20 cellular contexts compared by ENCODE assay signal in genomic region chr7:159036916-159037605, GRCh38.
DNase-seq lines count a peak whose midpoint lies in the region; ATAC-seq and TF ChIP-seq lines count a peak whose summit lies in the region.
"Had no signal": no experiment of that assay in that cellular context is flagged by ENCODE, and none has a peak within 500 bp of the region (broad histone marks: within the 10 kb centered on the region; RNA-seq: fewer than 3 reads in every experiment).

No MANE protein-coding gene starts in this region.

- H4K20me1 ChIP-seq in GM23338 (replicated peaks; ENCODE audit: insufficient read depth): no peaks in the 10 kb centered on the region

- no peaks in the 10 kb centered on the region for H3K9me2 ChIP-seq in GM23338 (ENCODE audit: insufficient read depth)

- H3K9me3 ChIP-seq in mucosa of descending colon: no peaks in the 10 kb centered on the region

- H3K27me3 Mint-ChIP-seq in GM23338 (ENCODE audit: insufficient read depth, low read depth, poor library complexity): no peaks in the 10 kb centered on the region
- peaks cover 0 to 43% of the 10 kb centered on the region in 2 donors for H3K27me3 Mint-ChIP-seq in effector memory CD8-positive, alpha-beta T cell

- ATAC-seq in GM23338 (peak; percentile 75), mucosa of descending colon (peak; percentile 58)
- ATAC-seq in effector memory CD8-positive, alpha-beta T cell (replicated peaks): no peak
- ATAC-seq: activated naive CD4-positive, alpha-beta T cell treated with anti-CD3 and anti-CD28 coated beads, Interleukin-2, amount 50 U/mL, for 72 hours; naive thymus-derived CD4-positive, alpha-beta T cell had no signal

- H3K4me1 ChIP-seq in GM23338 (ENCODE audit: insufficient read depth) (no peaks in the 10 kb centered on the region), mucosa of descending colon (ENCODE audit: low read depth) (peaks cover 11% of the 10 kb centered on the region)

- no peak overlapping the region for H3K27ac ChIP-seq in GM23338 (ENCODE audit: low read depth)
- H3K27ac ChIP-seq: 22Rv1, PC-9, SK-N-MC had no signal

- H3K36me3 ChIP-seq in GM23338 (ENCODE audit: insufficient read depth) (no peaks in the 10 kb centered on the region), mucosa of descending colon (ENCODE audit: low read depth) (no peaks in the 10 kb centered on the region)

- H3K4me1 Mint-ChIP-seq in GM23338: no peaks in the 10 kb centered on the region; the same call in 2 of the 3 replicates
- no peaks in the 10 kb centered on the region for H3K4me1 Mint-ChIP-seq in effector memory CD8-positive, alpha-beta T cell (ENCODE audit: low read depth in 2 of 2)

- no peak overlapping the region for H3K4me2 ChIP-seq in GM23338
- H3K4me2 ChIP-seq: PC-9 had no signal

- DNase-seq in DMS153 (lab: John Stamatoyannopoulos, UW) (peak; percentile 17), DMS153 treated with DMSO at 0.1 percent for 48 hours (lab: John Stamatoyannopoulos, UW; ENCODE audit: unreplicated experiment) (no peak), GM23338 (ENCODE audit: low spot score) (peak; percentile 33), mucosa of descending colon (no peak), NCI-H2081 (lab: John Stamatoyannopoulos, UW) (no peak), HT-29 (ENCODE audit: low spot score) (no peak)
- DNase-seq in activated CD8-positive, alpha-beta memory T cell treated with anti-CD3 and anti-CD28 coated beads, Interleukin-2, amount 50 U/mL, for 48 hours: peak; percentile 41
- DNase-seq in effector memory CD8-positive, alpha-beta T cell: no peak
- DNase-seq: activated CD4-positive, alpha-beta T cell treated with anti-CD3 and anti-CD28 coated beads for 4 hours; activated T-cell treated with anti-CD3 and anti-CD28 coated beads, Interleukin-2, amount 50 U/mL, for 1 hour; HCEC 1CT; naive thymus-derived CD4-positive, alpha-beta T cell; NCI-H1436 treated with DMSO at 0.1 percent for 48 hours; NCI-H510A; PC-9; trophoblast cell had no signal

- intact Hi-C loops in mucosa of descending colon (cut with DNase I, micrococcal nuclease): no loop called here

- no peaks in the 10 kb centered on the region for H3F3A ChIP-seq in GM23338 (replicated peaks; ENCODE audit: low read depth)

- H3K4me3 ChIP-seq in GM23338 (no peak overlapping the region), mucosa of descending colon (no peak overlapping the region)
- H3K4me3 ChIP-seq: lung, PC-9, SK-N-MC had no signal

- peaks cover 3% of the 10 kb centered on the region; the same call in 2 of the 3 replicates for H3K36me3 Mint-ChIP-seq in GM23338 (ENCODE audit: low read depth)
- no peaks in the 10 kb centered on the region for H3K36me3 Mint-ChIP-seq in effector memory CD8-positive, alpha-beta T cell (ENCODE audit: insufficient read depth)
- H3K36me3 Mint-ChIP-seq: activated naive CD4-positive, alpha-beta T cell treated with anti-CD3 and anti-CD28 coated beads, Interleukin-2, amount 50 U/mL, for 72 hours; naive thymus-derived CD4-positive, alpha-beta T cell had no signal

- H3K4me3 Mint-ChIP-seq in GM23338: no peak overlapping the region
- H3K4me3 Mint-ChIP-seq in effector memory CD8-positive, alpha-beta T cell: no peak overlapping the region
- H3K4me3 Mint-ChIP-seq: naive thymus-derived CD4-positive, alpha-beta T cell had no signal

- H3K9me3 Mint-ChIP-seq in GM23338: peaks cover 72% of the 10 kb centered on the region
- no peaks in the 10 kb centered on the region for H3K9me3 Mint-ChIP-seq in effector memory CD8-positive, alpha-beta T cell
- H3K9me3 Mint-ChIP-seq: activated naive CD4-positive, alpha-beta T cell treated with anti-CD3 and anti-CD28 coated beads, Interleukin-2, amount 50 U/mL, for 72 hours had no signal

- H3K79me2 ChIP-seq in GM23338 (replicated peaks; ENCODE audit: insufficient read depth): no peaks in the 10 kb centered on the region

- no peaks in the 10 kb centered on the region for H3K27me3 ChIP-seq in GM23338 (ENCODE audit: insufficient read depth)

- TF ChIP-seq CTCF in GM23338 (conservative IDR thresholded peaks at IDR 0.05; ENCODE audit: low read depth in 2 of 2) (no peak), mucosa of descending colon (IDR thresholded peaks at IDR 0.05) (no peak)

- no peak overlapping the region for H2AFZ ChIP-seq in GM23338
- H2AFZ ChIP-seq: PC-9 had no signal

- no peak overlapping the region for H3K27ac Mint-ChIP-seq in GM23338
- no peak overlapping the region for H3K27ac Mint-ChIP-seq in effector memory CD8-positive, alpha-beta T cell
- H3K27ac Mint-ChIP-seq: activated naive CD4-positive, alpha-beta T cell treated with anti-CD3 and anti-CD28 coated beads, Interleukin-2, amount 50 U/mL, for 72 hours; naive thymus-derived CD4-positive, alpha-beta T cell had no signal

TF ChIP-seq in GM23338, 12 proteins besides CTCF, POLR2A, EP300 and RAD21 (continues in another document):
- TF ChIP-seq EZH2 (IDR thresholded peaks at IDR 0.05; ENCODE audit: low read depth, unreplicated experiment) (no peak), REST (IDR thresholded peaks at IDR 0.05; ENCODE audit: unreplicated experiment) (no peak), ZNF331 (CRISPR knock-in tag; IDR thresholded peaks at IDR 0.05; ENCODE audit: low read depth) (no peak)

Comparison
In these comparisons a context has a peak if more than half of its experiments do, and no peak if none do; other contexts are left out.
1. DNase-seq: peak in DMS153 (single experiment), GM23338 (single experiment) and activated CD8-positive, alpha-beta memory T cell treated with anti-CD3 and anti-CD28 coated beads, Interleukin-2, amount 50 U/mL, for 48 hours (single experiment); none in DMS153 treated with DMSO at 0.1 percent for 48 hours (single experiment), mucosa of descending colon (0 of 3), NCI-H2081 (0 of 2), effector memory CD8-positive, alpha-beta T cell (0 of 3) and HT-29 (single experiment).